Comparison of ENCODE assay signal across 22 cellular contexts in genomic region chr2:88003074-88003755, GRCh38. TPM values are rescaled to one million over a fixed set of nuclear protein-coding genes. Genes with fewer than 3 reads are reported as not detected.
DNase-seq lines count a peak whose midpoint lies in the region; ATAC-seq, FAIRE-seq and TF ChIP-seq lines count a peak whose summit lies in the region.
"Had no signal": no experiment of that assay in that cellular context is flagged by ENCODE, and none has a peak within 500 bp of the region (broad histone marks: within the 10 kb centered on the region; RNA-seq: fewer than 3 reads in every experiment).

No MANE protein-coding gene starts in this region.

- DNase-seq in H7 (peak; percentile 77), astrocyte of the hippocampus (ENCODE audit: low read depth, low spot score) (peak; percentile 32), trophoblast cell (no peak), HEK293T (ENCODE audit: extremely low spot score) (no peak), globus pallidus (ENCODE audit: low spot score) (no peak), frontal cortex (ENCODE audit: low spot score in 2 of 2) (no peak)
- DNase-seq: activated naive CD8-positive, alpha-beta T cell treated with anti-CD3 and anti-CD28 coated beads, Interleukin-2, amount 50 U/mL, for 24 hours; activated T-cell treated with anti-CD3 and anti-CD28 coated beads for 4 hours; DMS79 treated with DMSO at 0.1 percent for 48 hours; NCI-H1694 treated with DMSO at 0.1 percent for 48 hours; NCI-H526 treated with DMSO at 0.1 percent for 48 hours; stimulated activated CD4-positive, alpha-beta T cell treated with anti-CD3 and anti-CD28 coated beads, Interleukin-4, amount 100 ng/mL, for 4 hours; T-helper 1 cell had no signal

- H3K14ac ChIP-seq in trophoblast cell (ENCODE audit: low read length) = peak overlapping the region; percentile 83

- H3K4me1 ChIP-seq in trophoblast cell (ENCODE audit: control insufficient read depth in 1 of 2, insufficient read depth in 2 of 2, low read length in 2 of 2) = peaks cover 0 to 2% of the 10 kb centered on the region in 2 experiments
- H3K4me1 ChIP-seq: BLaER1 had no signal

- no CpG with 5 or more reads among the region's 34 CpGs for WGBS in trophoblast cell (ENCODE audit: extremely low coverage, insufficient coverage, insufficient read length)

- no peaks in the 10 kb centered on the region; the same call in 1 of the 2 replicates for H3K27me3 ChIP-seq in H7 (ENCODE audit: control insufficient read depth, insufficient read depth, low read length)
- no peaks in the 10 kb centered on the region for H3K27me3 ChIP-seq in trophoblast cell (ENCODE audit: insufficient read depth, low read length)
- H3K27me3 ChIP-seq: esophagus muscularis mucosa had no signal

- peak overlapping the region; percentile 17 for H2BK120ac ChIP-seq in trophoblast cell (ENCODE audit: insufficient read depth, low read length, poor library complexity)

- H2BK5ac ChIP-seq in trophoblast cell (ENCODE audit: low read depth, low read length, poor library complexity) = no peak overlapping the region

- POLR2A ChIA-PET in HEK293T (lab: Yijun Ruan, JAX) = interaction anchor here (0.7 kb wide), 1 partner anchor 9 kb away, joined by 5 read pairs; no protein-coding TSS in a partner anchor

- H3K9ac ChIP-seq in trophoblast cell (ENCODE audit: low read length) = no peak overlapping the region
- H3K9ac ChIP-seq: BLaER1 had no signal

- H4K12ac ChIP-seq in trophoblast cell (ENCODE audit: low read depth, low read length) = no peak overlapping the region

- peak overlapping the region; percentile 79 for H2BK12ac ChIP-seq in trophoblast cell (ENCODE audit: low read length)

- H3K36me3 ChIP-seq in H7 (replicated peaks; ENCODE audit: control insufficient read depth, insufficient read depth, low read length) = no peaks in the 10 kb centered on the region
- H3K36me3 ChIP-seq in trophoblast cell (ENCODE audit: control insufficient read depth in 1 of 2, insufficient read depth in 2 of 2, low read length in 2 of 2) = no peaks in the 10 kb centered on the region
- H3K36me3 ChIP-seq: BLaER1, esophagus muscularis mucosa had no signal

- H4K91ac ChIP-seq in trophoblast cell (ENCODE audit: low read depth, low read length) = no peak overlapping the region

- H3K79me1 ChIP-seq in trophoblast cell (ENCODE audit: low read length) = no peaks in the 10 kb centered on the region

- H2AK5ac ChIP-seq in trophoblast cell (ENCODE audit: low read length) = no peak overlapping the region

- H2AFZ ChIP-seq in trophoblast cell (ENCODE audit: insufficient read depth, low read length, poor library complexity) = peak overlapping the region; percentile 23

- FAIRE-seq in frontal cortex (lab: Jason Lieb, UNC) = no peak
- FAIRE-seq: GM12891 had no signal

- no peak overlapping the region for H3K27ac ChIP-seq in trophoblast cell (ENCODE audit: low read depth, low read length)
- H3K27ac ChIP-seq: BLaER1, esophagus muscularis mucosa had no signal

- H3K4me3 ChIP-seq in H7 (ENCODE audit: insufficient read depth, low read depth, low read length) (no peak overlapping the region), iPS-18c (ENCODE audit: insufficient read depth, low read depth, low read length) (0 out of 2 replicates have a peak overlapping the region, but pooled peaks have one; percentile 9), trophoblast cell (ENCODE audit: low read depth, low read length) (no peak overlapping the region)
- H3K4me3 ChIP-seq: BLaER1, esophagus muscularis mucosa had no signal

- no peak overlapping the region for H3K23ac ChIP-seq in trophoblast cell (ENCODE audit: low read length)

- H4K8ac ChIP-seq in trophoblast cell (ENCODE audit: low read depth, low read length) = peak overlapping the region; percentile 57

- CTCF ChIA-PET in HEK293T (lab: Yijun Ruan, JAX) = interaction anchor here (0.6 to 1.6 kb wide), 2 partner anchors 9 to 44 kb away, joined by 5 to 7 read pairs; no protein-coding TSS in a partner anchor

- H3K79me2 ChIP-seq in trophoblast cell (ENCODE audit: control insufficient read depth, insufficient read depth, low read length, poor library complexity) = no peaks in the 10 kb centered on the region

- ATAC-seq in SK-N-SH treated with all-trans-retinoic acid at 6 μM for 48 hours = no peak
- ATAC-seq: activated naive CD8-positive, alpha-beta T cell treated with anti-CD3 and anti-CD28 coated beads, Interleukin-2, amount 50 U/mL, for 24 hours; stimulated activated effector memory CD8-positive, alpha-beta T cell treated with anti-CD3 and anti-CD28 coated beads, Interleukin-12 subunit alpha, Interleukin-12 subunit beta, amount 100 ng/mL, for 72 hours had no signal

- H3K9me3 ChIP-seq in iPS-18c (ENCODE audit: control insufficient read depth, insufficient read depth, low read length) = no peaks in the 10 kb centered on the region
- H3K9me3 ChIP-seq in trophoblast cell (ENCODE audit: insufficient read depth, low read depth, low read length) = no peaks in the 10 kb centered on the region
- H3K9me3 ChIP-seq: BLaER1, esophagus muscularis mucosa had no signal

- no peak overlapping the region for H3K18ac ChIP-seq in trophoblast cell (ENCODE audit: low read length)

- H3K4ac ChIP-seq in trophoblast cell (ENCODE audit: low read depth, low read length) = no peak overlapping the region

- peak overlapping the region; percentile 14 for H3K4me2 ChIP-seq in trophoblast cell (ENCODE audit: low read length)
- H3K4me2 ChIP-seq: BLaER1 had no signal

TF ChIP-seq in HEK293T, 16 proteins besides CTCF, POLR2A, EP300 and RAD21:
- TF ChIP-seq SUZ12 (IDR thresholded peaks at IDR 0.05) (no peak), ARNT (IDR thresholded peaks at IDR 0.05) (no peak), L3MBTL2 (conservative IDR thresholded peaks at IDR 0.05) (no peak), SP1 (IDR thresholded peaks at IDR 0.05) (no peak), FOXM1 (IDR thresholded peaks at IDR 0.05; ENCODE audit: borderline replicate concordance) (no peak), LEF1 (IDR thresholded peaks at IDR 0.05; ENCODE audit: borderline replicate concordance) (no peak), BHLHE40 (IDR thresholded peaks at IDR 0.05; ENCODE audit: borderline replicate concordance) (no peak), FOXA1 (IDR thresholded peaks at IDR 0.05) (no peak), PKNOX1 (IDR thresholded peaks at IDR 0.05) (no peak), ELF4 (IDR thresholded peaks at IDR 0.05) (no peak), FOXK2 (IDR thresholded peaks at IDR 0.05) (no peak), CTBP1 (IDR thresholded peaks at IDR 0.05; ENCODE audit: borderline replicate concordance) (no peak), ZNF384 (IDR thresholded peaks at IDR 0.05) (no peak), HDGF (IDR thresholded peaks at IDR 0.05; ENCODE audit: borderline replicate concordance) (no peak), TARDBP (IDR thresholded peaks at IDR 0.05) (no peak)

TF ChIP-seq in SK-N-SH treated with all-trans-retinoic acid at 6 μM for 48 hours, 23 proteins besides CTCF, POLR2A, EP300 and RAD21:
- TF ChIP-seq CSRNP3 (CRISPR knock-in tag; IDR thresholded peaks at IDR 0.05) = no peak
- no peak for TF ChIP-seq BACH2 (CRISPR knock-in tag; IDR thresholded peaks at IDR 0.05; ENCODE audit: borderline replicate concordance)
- no peak for TF ChIP-seq ZNF8 (CRISPR knock-in tag; IDR thresholded peaks at IDR 0.05)
- no peak for TF ChIP-seq POU6F1 (CRISPR knock-in tag; IDR thresholded peaks at IDR 0.05; ENCODE audit: borderline replicate concordance, low read depth)
- TF ChIP-seq ZNF70 (CRISPR knock-in tag; IDR thresholded peaks at IDR 0.05) = no peak
- no peak for TF ChIP-seq OSR1 (CRISPR knock-in tag; IDR thresholded peaks at IDR 0.05)
- no peak for TF ChIP-seq SNAI2 (CRISPR knock-in tag; IDR thresholded peaks at IDR 0.05)

RNA-seq across cellular contexts. Expression of gene RNU2-63P, which starts 13.1 kb away (rescaled TPM):
- total RNA-seq in H7 (2014; rRNA removed; shearing (Covaris generic)) = 1,165 and 1,374 TPM in 2 replicates
- not detected in 2 replicates for polyA plus RNA-seq in trophoblast cell (2013)
- total RNA-seq in frontal cortex = not detected
- total RNA-seq: esophagus muscularis mucosa, mucosa of gallbladder, renal cortical epithelial cell, urinary bladder had no signal
- polyA plus RNA-seq: urinary bladder had no signal

RNA-seq across cellular contexts. Expression of gene KRCC1, which starts 52.4 kb away (rescaled TPM):
- 13.0 and 16.7 TPM in 2 replicates for total RNA-seq in H7 (2014; rRNA removed; shearing (Covaris generic))
- 18.5 and 19.1 TPM in 2 replicates for polyA plus RNA-seq in trophoblast cell (2013)
- total RNA-seq in frontal cortex = 17.1 TPM

Comparison
In these comparisons a context has a peak if more than half of its experiments do, and no peak if none do; other contexts are left out.
1. DNase-seq: peak in H7 (single experiment) and astrocyte of the hippocampus (single experiment); none in trophoblast cell (0 of 2), HEK293T (single experiment), globus pallidus (single experiment) and frontal cortex (0 of 2).
2. RNA of gene RNU2-63P, which starts 13.1 kb away (total RNA-seq): 1,165 to 1,374 TPM in H7; not detected in frontal cortex (single experiment); every median in the first group is over 1,000 times any median in the second.